In the genomic region with DNA sequence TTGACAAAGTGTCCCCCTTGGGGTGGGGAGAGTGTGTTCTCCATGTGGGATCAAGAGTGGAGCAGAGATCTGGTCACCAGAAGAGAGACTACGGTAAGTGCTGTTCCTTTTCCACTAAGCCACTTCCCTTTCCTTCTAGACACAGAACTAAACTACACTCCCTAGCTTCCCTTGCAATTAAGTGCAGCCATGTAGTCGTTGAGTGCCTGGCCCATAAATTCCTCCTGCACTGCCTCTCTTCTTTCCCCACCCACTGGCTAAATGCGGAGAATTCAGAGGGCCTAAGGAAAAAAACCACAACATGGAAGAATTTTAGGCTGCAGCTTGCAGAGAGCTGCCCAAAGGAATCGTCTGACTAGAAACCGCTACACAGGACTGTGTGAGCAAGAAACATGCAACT, we compare ENCODE assay signal across 1 cellular context.
TF ChIP-seq lines count a peak whose summit lies in the region.

No MANE protein-coding gene starts in this region.

TF ChIP-seq in H1, 55 proteins besides CTCF, POLR2A, EP300 and RAD21:
- TF ChIP-seq NRF1 (IDR thresholded peaks at IDR 0.05; ENCODE audit: low read depth, low read length) (no peak), TEAD4 (IDR thresholded peaks at IDR 0.05; ENCODE audit: low read depth, low read length) (no peak), EZH2 (IDR thresholded peaks at IDR 0.05; ENCODE audit: low read depth, low read length, severe bottlenecking) (no peak), BCL11A (IDR thresholded peaks at IDR 0.05; ENCODE audit: low read depth in 2 of 2, low read length in 2 of 2) (no peak), SIRT6 (IDR thresholded peaks at IDR 0.05; ENCODE audit: low read length) (no peak), POU5F1 (IDR thresholded peaks at IDR 0.05; ENCODE audit: low read depth, low read length) (no peak), KDM5A (IDR thresholded peaks at IDR 0.05; ENCODE audit: low read length) (no peak)
- TF ChIP-seq, protein P1, sequence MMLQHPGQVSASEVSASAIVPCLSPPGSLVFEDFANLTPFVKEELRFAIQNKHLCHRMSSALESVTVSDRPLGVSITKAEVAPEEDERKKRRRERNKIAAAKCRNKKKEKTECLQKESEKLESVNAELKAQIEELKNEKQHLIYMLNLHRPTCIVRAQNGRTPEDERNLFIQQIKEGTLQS (IDR thresholded peaks at IDR 0.05; ENCODE audit: insufficient read depth, low read depth, low read length), result no peak
- TF ChIP-seq, protein P2, sequence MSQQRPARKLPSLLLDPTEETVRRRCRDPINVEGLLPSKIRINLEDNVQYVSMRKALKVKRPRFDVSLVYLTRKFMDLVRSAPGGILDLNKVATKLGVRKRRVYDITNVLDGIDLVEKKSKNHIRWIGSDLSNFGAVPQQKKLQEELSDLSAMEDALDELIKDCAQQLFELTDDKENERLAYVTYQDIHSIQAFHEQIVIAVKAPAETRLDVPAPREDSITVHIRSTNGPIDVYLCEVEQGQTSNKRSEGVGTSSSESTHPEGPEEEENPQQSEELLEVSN (IDR thresholded peaks at IDR 0.05), result no peak
